ENCODE assay signal across 8 cellular contexts in the genomic region with DNA sequence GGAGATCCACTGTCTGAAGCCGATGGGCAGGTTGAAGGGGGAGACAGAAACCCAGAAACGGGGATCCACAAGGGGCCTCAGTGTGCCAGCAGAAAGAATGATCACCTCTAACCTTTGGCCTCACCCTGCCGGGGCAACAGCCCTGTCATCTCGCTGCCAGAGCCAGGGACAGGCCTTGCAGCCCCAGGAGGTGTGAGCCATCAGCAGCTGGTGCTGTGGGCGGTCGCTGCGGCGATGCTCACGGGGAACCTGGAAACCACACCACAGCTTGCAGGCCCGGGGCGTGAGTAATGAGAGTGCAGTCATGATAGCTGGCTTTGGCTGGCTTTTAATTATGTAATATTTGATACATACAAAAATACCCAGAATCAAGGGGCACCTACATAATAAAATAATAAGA. TPM values are rescaled to one million over a fixed set of nuclear protein-coding genes. Genes with fewer than 3 reads are reported as not detected.
DNase-seq lines count a peak whose midpoint lies in the region; ATAC-seq and FAIRE-seq lines count a peak whose summit lies in the region.

No MANE protein-coding gene starts in this region.

- no peak for FAIRE-seq in frontal cortex (lab: Jason Lieb, UNC)

- peak; percentile 77 for DNase-seq in activated CD4-positive, CD25-positive, alpha-beta regulatory T cell treated with anti-CD3 and anti-CD28 coated beads, Interleukin-2, amount 50 U/mL, for 72 hours
- peak; percentile 65 for DNase-seq in central memory CD4-positive, alpha-beta T cell
- peak; percentile 37 to 64 (median 58) for DNase-seq in stimulated activated CD4-positive, alpha-beta T cell treated with anti-CD3 and anti-CD28 coated beads, TNF-alpha, amount 100 ng/mL, for 4 hours (ENCODE audit: low read depth in 3 of 3)
- no peak for DNase-seq in frontal cortex (ENCODE audit: low spot score in 2 of 2)
- DNase-seq in DMS79 (lab: John Stamatoyannopoulos, UW): no peak

- peak; percentile 74 for ATAC-seq in GM18867 (IDR thresholded peaks at IDR 0.05; ENCODE audit: unreplicated experiment)
- ATAC-seq in HG03175 (IDR thresholded peaks at IDR 0.05; ENCODE audit: unreplicated experiment): peak; percentile 69
- ATAC-seq in GM18519 (IDR thresholded peaks at IDR 0.05; ENCODE audit: low FRiP score, unreplicated experiment): no peak

RNA-seq across cellular contexts. Expression of a gene that starts 4.7 kb away (rescaled TPM):
- 10.6 TPM for total RNA-seq in frontal cortex

Comparison
In these comparisons a context has a peak if more than half of its experiments do, and no peak if none do; other contexts are left out.
1. DNase-seq: peak in activated CD4-positive, CD25-positive, alpha-beta regulatory T cell treated with anti-CD3 and anti-CD28 coated beads, Interleukin-2, amount 50 U/mL, for 72 hours (single experiment), central memory CD4-positive, alpha-beta T cell (single experiment) and stimulated activated CD4-positive, alpha-beta T cell treated with anti-CD3 and anti-CD28 coated beads, TNF-alpha, amount 100 ng/mL, for 4 hours (3 of 3); none in frontal cortex (0 of 2) and DMS79 (single experiment).